Comparison of ENCODE assay signal across 19 cellular contexts in the genomic region with DNA sequence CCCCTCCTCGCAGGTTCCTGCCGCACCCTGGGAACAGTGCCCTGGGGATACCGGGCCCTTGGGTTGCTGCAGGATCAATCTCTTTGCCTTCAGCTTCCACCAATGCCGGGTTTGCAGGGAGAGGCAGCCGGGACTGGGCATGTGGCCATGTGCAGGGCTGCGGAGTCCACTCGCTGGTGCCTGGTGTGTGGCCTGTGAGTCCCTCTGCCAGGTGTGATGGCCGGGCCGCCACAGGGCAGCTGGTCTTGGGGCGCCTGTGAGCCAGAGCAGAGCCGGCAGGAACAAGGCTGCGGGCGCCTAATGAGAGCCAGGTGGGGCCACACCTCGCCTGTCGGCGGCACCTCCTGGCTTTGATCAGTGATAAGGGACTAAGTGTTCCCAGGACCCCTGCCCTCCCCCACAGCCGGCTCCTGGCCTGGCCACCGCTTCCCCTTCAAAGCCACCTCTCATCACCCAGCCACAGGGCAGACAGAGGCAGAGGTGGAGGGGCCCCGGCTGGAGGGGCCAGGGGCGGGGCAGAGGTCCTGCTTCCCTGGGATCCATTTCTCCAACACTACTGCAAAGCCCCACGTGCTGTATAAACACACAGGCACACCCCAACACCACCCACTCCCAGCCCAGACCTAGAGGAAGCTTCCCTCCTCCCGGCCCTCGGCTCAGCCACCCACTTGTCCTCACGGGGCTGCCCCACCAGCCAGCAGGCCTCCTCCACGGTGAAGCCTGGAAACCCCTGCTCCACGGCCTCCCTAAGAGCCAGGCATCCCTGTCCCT.
DNase-seq lines count a peak whose midpoint lies in the region; ATAC-seq and TF ChIP-seq lines count a peak whose summit lies in the region.
"Had no signal": no experiment of that assay in that cellular context is flagged by ENCODE, and none has a peak within 500 bp of the region (broad histone marks: within the 10 kb centered on the region; RNA-seq: fewer than 3 reads in every experiment).

No MANE protein-coding gene starts in this region.

- no peak overlapping the region for H3K27ac Mint-ChIP-seq in activated naive CD4-positive, alpha-beta T cell treated with anti-CD3 and anti-CD28 coated beads, Interleukin-2, amount 10 ng/mL, durations not matched to agents 7 days and 5 days
- H3K27ac Mint-ChIP-seq in Calu3 (ENCODE audit: unreplicated experiment), result no peak overlapping the region
- H3K27ac Mint-ChIP-seq: activated naive CD4-positive, alpha-beta T cell treated with anti-CD3 and anti-CD28 coated beads for 36 hours; CD8-positive, alpha-beta memory T cell; progenitor cell of endocrine pancreas had no signal

- H3K36me3 Mint-ChIP-seq in activated naive CD4-positive, alpha-beta T cell treated with anti-CD3 and anti-CD28 coated beads, Interleukin-2, amount 10 ng/mL, durations not matched to agents 7 days and 5 days, result no peaks in the 10 kb centered on the region
- H3K36me3 Mint-ChIP-seq in Calu3 (ENCODE audit: insufficient read depth, unreplicated experiment), result peaks cover 6% of the 10 kb centered on the region
- H3K36me3 Mint-ChIP-seq: CD8-positive, alpha-beta memory T cell had no signal

- ATAC-seq in mucosa of descending colon (peak; percentile 60), upper lobe of right lung (no peak), GM19324 (IDR thresholded peaks at IDR 0.05; ENCODE audit: low FRiP score, unreplicated experiment) (no peak)

- H3K27me3 ChIP-seq in upper lobe of right lung, result peaks cover 10% of the 10 kb centered on the region

- intact Hi-C loops in mucosa of descending colon (cut with DNase I, micrococcal nuclease) (no loop called here), upper lobe of right lung (cut with DNase I) (no loop called here), Calu3 (cut with micrococcal nuclease; ENCODE audit: unreplicated experiment) (no loop called here)

- H3K9me3 ChIP-seq in mucosa of descending colon (no peaks in the 10 kb centered on the region), upper lobe of right lung (no peaks in the 10 kb centered on the region)

- H3K27me3 Mint-ChIP-seq in activated naive CD4-positive, alpha-beta T cell treated with anti-CD3 and anti-CD28 coated beads, Interleukin-2, amount 10 ng/mL, durations not matched to agents 7 days and 5 days, result no peaks in the 10 kb centered on the region
- peaks cover 51% of the 10 kb centered on the region for H3K27me3 Mint-ChIP-seq in Calu3 (ENCODE audit: unreplicated experiment)

- no peak overlapping the region for H3K4me3 Mint-ChIP-seq in activated naive CD4-positive, alpha-beta T cell treated with anti-CD3 and anti-CD28 coated beads, Interleukin-2, amount 10 ng/mL, durations not matched to agents 7 days and 5 days
- no peak overlapping the region for H3K4me3 Mint-ChIP-seq in Calu3 (ENCODE audit: low read depth, unreplicated experiment)
- H3K4me3 Mint-ChIP-seq: activated naive CD4-positive, alpha-beta T cell treated with anti-CD3 and anti-CD28 coated beads for 36 hours; CD8-positive, alpha-beta memory T cell had no signal

- peak; percentile 7 for DNase-seq in activated naive CD4-positive, alpha-beta T cell treated with anti-CD3 and anti-CD28 coated beads, Interleukin-2, amount 10 ng/mL, durations not matched to agents 7 days and 5 days
- no peak for DNase-seq in activated naive CD4-positive, alpha-beta T cell treated with anti-CD3 and anti-CD28 coated beads, Interleukin-2, amount 50 U/mL, for 16 hours
- DNase-seq in coronary artery (ENCODE audit: low spot score) (peak; percentile 50), mucosa of descending colon (peak in 1 of 3 donors; percentile 53), upper lobe of right lung (peak; percentile 54), Calu3 (no peak)
- DNase-seq in NK-92 treated with Interleukin-12 subunit alpha and Interleukin-12 subunit beta, amount 100 ng/mL, for 24 hours (lab: John Stamatoyannopoulos, UW), result no peak
- DNase-seq: activated naive CD4-positive, alpha-beta T cell treated with anti-CD3 and anti-CD28 coated beads for 36 hours; brain microvascular endothelial cell; CD8-positive, alpha-beta memory T cell; DND-41; IMR-90; MV-4-11; NCI-H2081 treated with DMSO at 0.1 percent for 48 hours; NCI-H526; stimulated activated naive CD4-positive, alpha-beta T cell treated with Interleukin-2 at 50 U/mL for 16 hours; T-helper 1 cell had no signal

- H3K36me3 ChIP-seq in mucosa of descending colon (ENCODE audit: low read depth) (no peaks in the 10 kb centered on the region), upper lobe of right lung (no peaks in the 10 kb centered on the region)
- H3K36me3 ChIP-seq: brain microvascular endothelial cell had no signal

- no TSS peak for BruUV-seq in Calu3 (replicated peaks; lab: Mats Ljungman, UMichigan)

- H3K4me1 Mint-ChIP-seq in activated naive CD4-positive, alpha-beta T cell treated with anti-CD3 and anti-CD28 coated beads, Interleukin-2, amount 10 ng/mL, durations not matched to agents 7 days and 5 days, result no peaks in the 10 kb centered on the region
- H3K4me1 Mint-ChIP-seq in Calu3 (ENCODE audit: low read depth, unreplicated experiment), result no peaks in the 10 kb centered on the region
- H3K4me1 Mint-ChIP-seq: CD8-positive, alpha-beta memory T cell had no signal

- no peaks in the 10 kb centered on the region for H3K9me3 Mint-ChIP-seq in activated naive CD4-positive, alpha-beta T cell treated with anti-CD3 and anti-CD28 coated beads, Interleukin-2, amount 10 ng/mL, durations not matched to agents 7 days and 5 days
- H3K9me3 Mint-ChIP-seq in Calu3 (ENCODE audit: low read depth, unreplicated experiment), result no peaks in the 10 kb centered on the region
- H3K9me3 Mint-ChIP-seq: activated naive CD4-positive, alpha-beta T cell treated with anti-CD3 and anti-CD28 coated beads for 36 hours had no signal

- TF ChIP-seq CTCF in coronary artery (IDR thresholded peaks at IDR 0.05) (no peak), mucosa of descending colon (IDR thresholded peaks at IDR 0.05) (no peak), upper lobe of right lung (IDR thresholded peaks at IDR 0.05) (no peak), Calu3 (IDR thresholded peaks at IDR 0.05; ENCODE audit: unreplicated experiment) (no peak)

- H3K4me3 ChIP-seq in coronary artery, result no peak overlapping the region
- H3K4me3 ChIP-seq in mucosa of descending colon, result no peak overlapping the region
- H3K4me3 ChIP-seq in upper lobe of right lung, result no peak overlapping the region

- H3K4me1 ChIP-seq in mucosa of descending colon (ENCODE audit: low read depth) (no peaks in the 10 kb centered on the region), upper lobe of right lung (no peaks in the 10 kb centered on the region)

- CTCF ChIA-PET in activated naive CD4-positive, alpha-beta T cell treated with anti-CD3 and anti-CD28 coated beads, Interleukin-2, amount 10 ng/mL, durations not matched to agents 7 days and 5 days (lab: Charles Lee), result no interaction called here
- CTCF ChIA-PET in Calu3 (lab: Charles Lee), result no interaction called here

- no peak overlapping the region for H3K27ac ChIP-seq in coronary artery
- no peak overlapping the region for H3K27ac ChIP-seq in upper lobe of right lung
- H3K27ac ChIP-seq: brain microvascular endothelial cell had no signal

Comparison
In these comparisons a context has a peak if more than half of its experiments do, and no peak if none do; other contexts are left out.
1. DNase-seq: peak in activated naive CD4-positive, alpha-beta T cell treated with anti-CD3 and anti-CD28 coated beads, Interleukin-2, amount 10 ng/mL, durations not matched to agents 7 days and 5 days (single experiment), coronary artery (single experiment) and upper lobe of right lung (single experiment); none in activated naive CD4-positive, alpha-beta T cell treated with anti-CD3 and anti-CD28 coated beads, Interleukin-2, amount 50 U/mL, for 16 hours (single experiment), NK-92 treated with Interleukin-12 subunit alpha and Interleukin-12 subunit beta, amount 100 ng/mL, for 24 hours (single experiment) and Calu3 (single experiment).